Comparison of ENCODE assay signal across 17 cellular contexts in the genomic region with DNA sequence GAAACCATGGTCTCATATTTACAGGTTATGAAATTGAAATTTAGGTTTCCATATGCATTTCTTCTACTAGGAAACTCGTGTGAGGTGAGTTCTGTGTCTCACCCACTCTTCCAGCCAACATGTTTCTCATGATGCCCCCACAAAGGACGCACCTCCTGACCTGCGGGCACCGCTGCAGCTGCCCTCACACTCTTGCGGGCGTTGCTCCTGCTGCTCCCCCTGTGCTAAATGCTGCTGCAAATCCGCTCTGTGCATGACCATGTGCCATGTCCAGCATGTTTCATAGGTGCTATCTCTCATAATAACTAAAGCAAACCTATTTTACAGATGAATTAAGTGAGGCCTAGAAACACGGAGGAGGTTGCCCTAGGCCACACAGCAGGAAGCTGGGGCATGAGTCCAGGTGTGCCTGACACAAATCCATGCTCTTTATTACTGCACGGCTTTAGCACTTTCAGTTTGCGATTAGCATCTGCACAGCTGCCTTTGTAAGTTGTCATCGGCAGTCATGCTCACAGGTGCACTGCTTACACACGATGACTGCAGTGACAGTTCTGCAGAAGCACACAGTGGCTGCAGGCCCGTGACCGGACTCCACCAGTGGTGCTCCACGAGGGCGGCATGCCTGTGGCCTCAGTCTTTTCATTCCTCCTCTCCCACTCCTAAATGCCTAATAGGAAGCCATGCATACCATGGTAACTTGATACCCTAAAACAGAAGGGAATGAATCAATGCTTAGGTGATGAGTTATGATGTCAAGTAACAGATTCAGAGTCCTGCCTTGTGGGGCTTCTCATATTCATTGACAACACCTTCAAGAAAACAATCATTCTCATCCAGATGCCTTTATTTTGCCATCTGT. TPM values are rescaled to one million over a fixed set of nuclear protein-coding genes. Genes with fewer than 3 reads are reported as not detected.
A peak's percentile ranks its signal among the peaks of the same experiment; 100 is the strongest.
DNase-seq lines count a peak whose midpoint lies in the region; ATAC-seq, FAIRE-seq and TF ChIP-seq lines count a peak whose summit lies in the region.
"Had no signal": no experiment of that assay in that cellular context is flagged by ENCODE, and none has a peak within 500 bp of the region (broad histone marks: within the 10 kb centered on the region; RNA-seq: fewer than 3 reads in every experiment).

No MANE protein-coding gene starts in this region.

- H2AFZ ChIP-seq in DND-41 (ENCODE audit: low read depth, low read length), result no peak overlapping the region
- H2AFZ ChIP-seq in astrocyte (ENCODE audit: low read depth, low read length), result no peak overlapping the region
- no peak overlapping the region for H2AFZ ChIP-seq in neuronal stem cell (ENCODE audit: low read length)

- TF ChIP-seq CTCF in DND-41 (IDR thresholded peaks at IDR 0.05; ENCODE audit: borderline replicate concordance, extremely low read depth, low read length, poor library complexity, severe bottlenecking), result no peak
- no peak for TF ChIP-seq CTCF in astrocyte (IDR thresholded peaks at IDR 0.05; ENCODE audit: insufficient read depth, low read depth, low read length)

- H3K14ac ChIP-seq in neuronal stem cell (ENCODE audit: low read length), result no peak overlapping the region

- H3K4me1 Mint-ChIP-seq in astrocyte (ENCODE audit: low read depth, unreplicated experiment), result no peaks in the 10 kb centered on the region

- no peak overlapping the region for H3K23ac ChIP-seq in neuronal stem cell (ENCODE audit: low read depth, low read length, poor library complexity)

- no peaks in the 10 kb centered on the region for H3K36me3 ChIP-seq in DND-41 (ENCODE audit: insufficient read depth, low read length)
- no peaks in the 10 kb centered on the region for H3K36me3 ChIP-seq in astrocyte (ENCODE audit: insufficient read depth, low read length)
- H3K36me3 ChIP-seq in neuronal stem cell (replicated peaks in 1 of 2; ENCODE audit: control insufficient read depth in 2 of 2, insufficient read depth in 2 of 2, low read length in 2 of 2), result no peaks in the 10 kb centered on the region
- H3K36me3 ChIP-seq: SJSA1 had no signal

- no peak overlapping the region for H2AK5ac ChIP-seq in neuronal stem cell (ENCODE audit: low read depth, low read length)

- H4K91ac ChIP-seq in neuronal stem cell (ENCODE audit: low read depth, low read length, poor library complexity), result no peak overlapping the region

- H3K79me1 ChIP-seq in neuronal stem cell (ENCODE audit: low read depth, low read length), result no peaks in the 10 kb centered on the region

- H3K4me1 ChIP-seq in DND-41 (ENCODE audit: insufficient read depth, low read length) (no peaks in the 10 kb centered on the region), astrocyte (ENCODE audit: insufficient read depth, low read length) (no peaks in the 10 kb centered on the region), neuronal stem cell (ENCODE audit: control insufficient read depth in 2 of 2, insufficient read depth in 1 of 2, low read depth in 1 of 2, low read length in 2 of 2) (no peaks in the 10 kb centered on the region)
- H3K4me1 ChIP-seq: SJSA1 had no signal

- no peak overlapping the region for H2BK120ac ChIP-seq in neuronal stem cell (ENCODE audit: low read depth, low read length)

- no peak overlapping the region for H2BK5ac ChIP-seq in neuronal stem cell (ENCODE audit: low read length)

- H3K9ac ChIP-seq in DND-41 (ENCODE audit: low read depth, low read length) (no peak overlapping the region), astrocyte (ENCODE audit: low read length) (no peak overlapping the region), neuronal stem cell (ENCODE audit: low read depth, low read length, poor library complexity) (peak overlapping the region; percentile 39)

- no peaks in the 10 kb centered on the region for H3K79me2 ChIP-seq in DND-41 (ENCODE audit: insufficient read depth, low read length)
- H3K79me2 ChIP-seq in astrocyte (ENCODE audit: insufficient read depth, low read length), result no peaks in the 10 kb centered on the region

- ATAC-seq in DND-41 (ENCODE audit: insufficient read depth, low read depth) (peak; percentile 56; the same call in 1 of the 3 replicates), GM19328 (IDR thresholded peaks at IDR 0.05; ENCODE audit: unreplicated experiment) (no peak)
- ATAC-seq: K562 had no signal

- peaks cover 21% of the 10 kb centered on the region for H3K9me3 ChIP-seq in DND-41 (ENCODE audit: insufficient read depth, low read length, severe bottlenecking)
- peaks cover 9% of the 10 kb centered on the region for H3K9me3 ChIP-seq in astrocyte (ENCODE audit: insufficient read depth, low read depth, low read length)
- H3K9me3 ChIP-seq in neuronal stem cell (replicated peaks in 1 of 2; ENCODE audit: control insufficient read depth in 2 of 2, insufficient read depth in 1 of 2, low read depth in 1 of 2, low read length in 2 of 2), result peaks cover 8% of the 10 kb centered on the region in 2 donors

- no peak overlapping the region for H2BK15ac ChIP-seq in neuronal stem cell (ENCODE audit: low read length)

- no peak overlapping the region for H2BK12ac ChIP-seq in neuronal stem cell (ENCODE audit: low read length)

- H3K27ac Mint-ChIP-seq in astrocyte (ENCODE audit: unreplicated experiment), result no peak overlapping the region
- H3K27ac Mint-ChIP-seq: CD4-positive, alpha-beta T cell had no signal

- no CpG with 5 or more reads among the region's 16 CpGs for WGBS in neuronal stem cell (ENCODE audit: extremely low coverage in 2 of 2, insufficient read length in 2 of 2, insufficient replicate concordance in 1 of 2), 2 donors

- H3K4me3 Mint-ChIP-seq in astrocyte (ENCODE audit: unreplicated experiment), result no peak overlapping the region
- H3K4me3 Mint-ChIP-seq: CD4-positive, alpha-beta T cell had no signal

- H4K20me1 ChIP-seq in DND-41 (ENCODE audit: insufficient read depth, low read length), result no peaks in the 10 kb centered on the region
- no peaks in the 10 kb centered on the region for H4K20me1 ChIP-seq in astrocyte (ENCODE audit: insufficient read depth, low read length)

- H3K4me3 ChIP-seq in DND-41 (ENCODE audit: low read depth in 1 of 2, low read length in 2 of 2), result no peak overlapping the region
- H3K4me3 ChIP-seq in astrocyte (ENCODE audit: insufficient read depth, low read depth, low read length), result no peak overlapping the region
- peak overlapping the region in 1 of 2 donors; percentile 68 for H3K4me3 ChIP-seq in neuronal stem cell (ENCODE audit: low read length in 2 of 2)
- H3K4me3 ChIP-seq: K562, SJSA1 had no signal

- H3K4ac ChIP-seq in neuronal stem cell (ENCODE audit: low read length), result no peak overlapping the region

- peaks cover 2% of the 10 kb centered on the region for H3K36me3 Mint-ChIP-seq in astrocyte (ENCODE audit: low read depth, unreplicated experiment)

- peak overlapping the region; percentile 49 for H3K18ac ChIP-seq in neuronal stem cell (ENCODE audit: low read length)

- H4K8ac ChIP-seq in neuronal stem cell (ENCODE audit: low read depth, low read length), result no peak overlapping the region

- no peaks in the 10 kb centered on the region for H3K27me3 ChIP-seq in DND-41 (ENCODE audit: insufficient read depth, low read length, poor library complexity)
- no peaks in the 10 kb centered on the region for H3K27me3 ChIP-seq in astrocyte (ENCODE audit: insufficient read depth, low read length)
- H3K27me3 ChIP-seq in neuronal stem cell (ENCODE audit: control insufficient read depth in 3 of 3, insufficient read depth in 3 of 3, low read depth in 1 of 3, low read length in 3 of 3), result peaks cover 0 to 2% (median 0%) of the 10 kb centered on the region in 3 experiments

- H3K9me3 Mint-ChIP-seq in astrocyte (ENCODE audit: unreplicated experiment), result peaks cover 21% of the 10 kb centered on the region

- H3K27ac ChIP-seq in DND-41 (ENCODE audit: low read length) (no peak overlapping the region), astrocyte (ENCODE audit: low read depth, low read length) (no peak overlapping the region), neuronal stem cell (replicated peaks; ENCODE audit: low read length) (no peak overlapping the region)
- H3K27ac ChIP-seq: SJSA1 had no signal

- peaks cover 3% of the 10 kb centered on the region for H3K27me3 Mint-ChIP-seq in astrocyte (ENCODE audit: low read depth, unreplicated experiment)

- FAIRE-seq in astrocyte (lab: Jason Lieb, UNC), result no peak
- FAIRE-seq: HTR-8/SVneo, K562 had no signal

- DNase-seq in DND-41 (no peak), NCI-H2171 treated with DMSO at 0.1 percent for 48 hours (lab: John Stamatoyannopoulos, UW) (peak; percentile 87), astrocyte (ENCODE audit: low read depth) (peak; percentile 22), neuronal stem cell (ENCODE audit: low spot score) (no peak), C1 segment of cervical spinal cord (lab: John Stamatoyannopoulos, UW) (no peak), 8988T (no peak)
- no peak for DNase-seq in stimulated activated CD4-positive, alpha-beta T cell treated with anti-CD3 and anti-CD28 coated beads, Interleukin-1b, Interleukin-23, amount 100 ng/mL, for 48 hours
- DNase-seq: Calu3; CD4-positive, alpha-beta T cell; HCEC 1CT; NCI-H1694; NCI-H446; SW 1271 had no signal

- H3K4me2 ChIP-seq in DND-41 (ENCODE audit: insufficient read depth, low read length) (no peak overlapping the region), astrocyte (ENCODE audit: low read length) (no peak overlapping the region), neuronal stem cell (ENCODE audit: insufficient read depth, low read length, poor library complexity, severe bottlenecking) (no peak overlapping the region)

RNA-seq across cellular contexts. Expression of a gene that starts 14.9 kb away (rescaled TPM):
- total RNA-seq in astrocyte, result not detected in 2 replicates
- not detected for polyA plus RNA-seq in neuronal stem cell (2013, experiment 1 of 2)
- polyA plus RNA-seq in neuronal stem cell (2013, experiment 2 of 2), result not detected
- total RNA-seq: Calu3; CD4-positive, alpha-beta T cell; K562; SJSA1 had no signal
- polyA plus RNA-seq: K562 had no signal

Comparison
In these comparisons a context has a peak if more than half of its experiments do, and no peak if none do; other contexts are left out.
1. DNase-seq: peak in NCI-H2171 treated with DMSO at 0.1 percent for 48 hours (single experiment) and astrocyte (single experiment); none in DND-41 (single experiment), neuronal stem cell (single experiment), C1 segment of cervical spinal cord (0 of 14), 8988T (single experiment) and stimulated activated CD4-positive, alpha-beta T cell treated with anti-CD3 and anti-CD28 coated beads, Interleukin-1b, Interleukin-23, amount 100 ng/mL, for 48 hours (single experiment).